In the genomic region with DNA sequence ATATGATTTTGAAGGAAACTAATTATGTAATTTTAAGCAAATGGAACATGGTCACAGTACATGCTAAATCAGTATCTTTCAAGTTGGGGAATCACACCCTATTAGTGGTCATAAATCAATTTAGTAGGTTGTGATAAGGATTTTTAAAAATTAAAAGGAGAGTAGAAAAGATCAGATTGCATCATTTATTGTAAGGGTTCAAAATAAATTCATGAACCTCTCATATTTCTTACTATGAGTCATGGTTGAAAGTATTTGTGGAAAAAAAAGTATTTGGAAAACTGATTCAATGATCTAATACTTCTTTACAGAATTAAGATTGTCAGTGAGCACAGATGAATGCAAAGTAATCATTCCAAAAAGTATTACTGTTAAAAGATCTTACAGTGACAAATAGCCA, we compare ENCODE assay signal across 1 cellular context.
TF ChIP-seq lines count a peak whose summit lies in the region.

No MANE protein-coding gene starts in this region.

TF ChIP-seq in HepG2, 621 proteins besides CTCF, POLR2A, EP300 and RAD21:
- TF ChIP-seq PTBP1 (IDR thresholded peaks at IDR 0.05; ENCODE audit: low read depth, low read length, poor library complexity, severe bottlenecking) (no peak), ATF7 (IDR thresholded peaks at IDR 0.05) (peak; percentile 35; the same call in 1 of the 2 replicates), ATF7 (CRISPR knock-in tag; IDR thresholded peaks at IDR 0.05) (no peak)
